In genomic region chr13:26785845-26786630, GRCh38 we compare ENCODE assay signal across 9 cellular contexts. TPM values are rescaled to one million over a fixed set of nuclear protein-coding genes. Genes with fewer than 3 reads are reported as not detected.
DNase-seq lines count a peak whose midpoint lies in the region; ATAC-seq and TF ChIP-seq lines count a peak whose summit lies in the region.
"Had no signal": no experiment of that assay in that cellular context is flagged by ENCODE, and none has a peak within 500 bp of the region (broad histone marks: within the 10 kb centered on the region; RNA-seq: fewer than 3 reads in every experiment).

No MANE protein-coding gene starts in this region.

- H3K27me3 ChIP-seq in CD4-positive, alpha-beta T cell (ENCODE audit: control insufficient read depth, insufficient read depth, low read length) = peaks cover 5% of the 10 kb centered on the region
- H3K27me3 ChIP-seq in colonic mucosa (no peaks in the 10 kb centered on the region), psoas muscle (ENCODE audit: insufficient read depth in 3 of 3, low read length in 2 of 3) (peaks cover 0 to 9% (median 3%) of the 10 kb centered on the region in 3 donors)
- H3K27me3 ChIP-seq: thyroid gland had no signal

- no peak for TF ChIP-seq CTCF in CD4-positive, alpha-beta T cell (IDR thresholded peaks at IDR 0.05)
- TF ChIP-seq CTCF in colonic mucosa (IDR thresholded peaks at IDR 0.05) (no peak), psoas muscle (IDR thresholded peaks at IDR 0.05) (no peak)

- peak; percentile 96 for ATAC-seq in CD4-positive, alpha-beta T cell (ENCODE audit: poor library complexity)
- ATAC-seq in HG03159 (IDR thresholded peaks at IDR 0.05; ENCODE audit: unreplicated experiment) (peak; percentile 25), T-cell (replicated peaks in 1 of 4) (peak; percentile 66 to 94 (median 88)), psoas muscle (no peak), GM18520 (IDR thresholded peaks at IDR 0.05; ENCODE audit: unreplicated experiment) (no peak)

- peak in 9 of 10 experiments; percentile 4 to 68 (median 45) for DNase-seq in CD4-positive, alpha-beta T cell
- peak; percentile 26 to 76 (median 54) for DNase-seq in T-cell
- peak; percentile 34 for DNase-seq in colonic mucosa
- DNase-seq in psoas muscle = peak; percentile 44 to 65
- DNase-seq in OCI-M2 (lab: John Stamatoyannopoulos, UW; ENCODE audit: unreplicated experiment) = no peak
- DNase-seq in NCI-H187 treated with DMSO at 0.1 percent for 48 hours (lab: John Stamatoyannopoulos, UW) = no peak

- CTCF ChIA-PET in CD4-positive, alpha-beta T cell (lab: Charles Lee) = no interaction called here
- CTCF ChIA-PET in T-cell (lab: Charles Lee) = interaction anchor here in 1 of 2 donors (0.6 kb wide), 1 partner anchor 37 kb away, joined by 4 read pairs; no protein-coding TSS in a partner anchor

- no peaks in the 10 kb centered on the region for H3K4me1 ChIP-seq in colonic mucosa
- H3K4me1 ChIP-seq in psoas muscle = no peaks in the 10 kb centered on the region
- H3K4me1 ChIP-seq: thyroid gland had no signal

- H3K36me3 ChIP-seq in colonic mucosa (no peaks in the 10 kb centered on the region), psoas muscle (ENCODE audit: insufficient read depth in 1 of 2, low read depth in 1 of 2) (no peaks in the 10 kb centered on the region)
- H3K36me3 ChIP-seq: thyroid gland had no signal

- 24 to 28% (median 28%) methylated on average over 17 of the region's 17 CpGs for WGBS in psoas muscle, 3 donors

- H3K4me3 Mint-ChIP-seq in CD4-positive, alpha-beta T cell = peak overlapping the region; percentile 88
- H3K4me3 Mint-ChIP-seq in T-cell = peak overlapping the region; percentile 72 to 81 (median 79)

- H3K4me3 ChIP-seq in colonic mucosa (no peak overlapping the region), psoas muscle (no peak overlapping the region)
- H3K4me3 ChIP-seq: thyroid gland had no signal

- no peak overlapping the region for H3K27ac ChIP-seq in CD4-positive, alpha-beta T cell (ENCODE audit: low read depth, low read length)
- H3K27ac ChIP-seq in colonic mucosa = no peak overlapping the region
- H3K27ac ChIP-seq in psoas muscle = no peak overlapping the region
- H3K27ac ChIP-seq: thyroid gland had no signal

- no peaks in the 10 kb centered on the region for H3K9me3 ChIP-seq in CD4-positive, alpha-beta T cell (ENCODE audit: control insufficient read depth, low read length)
- H3K9me3 ChIP-seq in colonic mucosa (no peaks in the 10 kb centered on the region), psoas muscle (no peaks in the 10 kb centered on the region)
- H3K9me3 ChIP-seq: thyroid gland had no signal

- peaks cover 19% of the 10 kb centered on the region for H3K4me1 Mint-ChIP-seq in CD4-positive, alpha-beta T cell (ENCODE audit: low read depth)
- peaks cover 24 to 27% (median 24%) of the 10 kb centered on the region in 3 donors for H3K4me1 Mint-ChIP-seq in T-cell

- POLR2A ChIA-PET in CD4-positive, alpha-beta T cell (lab: Charles Lee) = interaction anchor here (1.1 to 1.2 kb wide), 2 partner anchors 383 to 564 kb away, joined by 3 to 4 read pairs; partner anchors contain the start of gene RNF6
- POLR2A ChIA-PET in T-cell (lab: Charles Lee) = interaction anchor here in 1 of 2 donors (0.6 kb wide), 1 partner anchor 523 kb away, joined by 3 read pairs; no protein-coding TSS in a partner anchor

- H3K9ac ChIP-seq in colonic mucosa (ENCODE audit: low read depth in 2 of 2, low read length in 2 of 2) = no peak overlapping the region

- intact Hi-C loops in CD4-positive, alpha-beta T cell (cut with DNase I, micrococcal nuclease) = no loop called here
- intact Hi-C loops in colonic mucosa (cut with DNase I) (no loop called here), psoas muscle (cut with DNase I) (no loop called here)

- H3K27ac Mint-ChIP-seq in CD4-positive, alpha-beta T cell = peak overlapping the region; percentile 73
- peak overlapping the region; percentile 55 to 80 for H3K27ac Mint-ChIP-seq in T-cell

- H3K9me3 Mint-ChIP-seq in CD4-positive, alpha-beta T cell = no peaks in the 10 kb centered on the region
- no peaks in the 10 kb centered on the region for H3K9me3 Mint-ChIP-seq in T-cell

- no peaks in the 10 kb centered on the region for H3K36me3 Mint-ChIP-seq in CD4-positive, alpha-beta T cell (ENCODE audit: low read depth)
- H3K36me3 Mint-ChIP-seq in T-cell = no peaks in the 10 kb centered on the region

- H3K27me3 Mint-ChIP-seq in CD4-positive, alpha-beta T cell = peaks cover 2% of the 10 kb centered on the region
- H3K27me3 Mint-ChIP-seq in T-cell = peaks cover 0 to 5% of the 10 kb centered on the region in 2 donors

RNA-seq across cellular contexts. Expression of gene GPR12, which starts 25.5 kb away (rescaled TPM):
- total RNA-seq in CD4-positive, alpha-beta T cell = not detected
- not detected for total RNA-seq in T-cell
- under 1 TPM; 0.05 to 0.30 TPM for total RNA-seq in colonic mucosa
- under 1 TPM in 2 of 4 donors, not detected in 2; 0.10 to 0.17 TPM for total RNA-seq in psoas muscle
- under 1 TPM; 0.01 to 0.08 (median 0.04) TPM for polyA plus RNA-seq in psoas muscle

Comparison
In these comparisons a context has a peak if more than half of its experiments do, and no peak if none do; other contexts are left out.
1. ATAC-seq: peak in CD4-positive, alpha-beta T cell (single experiment), HG03159 (single experiment) and T-cell (4 of 4); none in psoas muscle (0 of 4) and GM18520 (single experiment).
2. DNase-seq: peak in CD4-positive, alpha-beta T cell (9 of 10), T-cell (34 of 34), colonic mucosa (single experiment) and psoas muscle (2 of 2); none in OCI-M2 (single experiment) and NCI-H187 treated with DMSO at 0.1 percent for 48 hours (single experiment).